ENCODE assay signal across 15 cellular contexts in the genomic region with DNA sequence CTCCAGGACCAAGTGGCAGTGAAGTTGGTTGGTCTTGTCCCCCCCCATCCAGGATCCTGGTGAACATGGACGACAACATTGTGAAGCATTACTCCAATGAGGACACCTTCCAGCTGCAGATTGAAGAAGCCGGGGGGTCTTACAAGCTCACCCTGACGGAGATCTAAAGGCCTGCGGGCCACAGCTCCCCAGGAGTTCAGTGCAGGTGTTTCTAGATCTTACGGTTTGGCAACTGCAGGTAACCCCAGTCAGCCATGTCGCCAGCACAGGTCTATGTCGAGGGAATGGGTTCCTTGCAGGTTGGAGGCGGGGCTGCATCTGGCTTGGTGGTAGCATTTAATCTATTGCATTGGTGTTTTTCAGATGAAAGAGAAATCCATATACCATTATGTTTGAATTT.
"Had no signal": no experiment of that assay in that cellular context is flagged by ENCODE, and none has a peak within 500 bp of the region (broad histone marks: within the 10 kb centered on the region; RNA-seq: fewer than 3 reads in every experiment).

No MANE protein-coding gene starts in this region.

- H3K9me3 Mint-ChIP-seq: central memory CD8-positive, alpha-beta T cell; dendritic cell treated with granulocyte-macrophage colony-stimulating factor and Interleukin-4, amounts not matched to agents 40 ng/mL and 50 ng/mL, for 4 days; naive thymus-derived CD4-positive, alpha-beta T cell; nephron progenitor cell had no signal

- H3K9me3 ChIP-seq: esophagus squamous epithelium, gastroesophageal sphincter, right atrium auricular region, tibial nerve had no signal

- H3K4me1 Mint-ChIP-seq: central memory CD8-positive, alpha-beta T cell had no signal

- DNase-seq: esophagus squamous epithelium; foreskin fibroblast; glutamatergic neuron; left colon; mesendoderm; naive thymus-derived CD4-positive, alpha-beta T cell; nephron progenitor cell; small intestine; stimulated activated CD4-positive, alpha-beta T cell treated with anti-CD3 and anti-CD28 coated beads, Interleukin-12 subunit alpha, Interleukin-12 subunit beta, amount 100 ng/mL, for 4 hours; stimulated activated naive CD4-positive, alpha-beta T cell had no signal

- H3K27me3 Mint-ChIP-seq: central memory CD8-positive, alpha-beta T cell had no signal

- H3K4me3 Mint-ChIP-seq: central memory CD8-positive, alpha-beta T cell; dendritic cell treated with granulocyte-macrophage colony-stimulating factor and Interleukin-4, amounts not matched to agents 40 ng/mL and 50 ng/mL, for 4 days; naive thymus-derived CD4-positive, alpha-beta T cell; nephron progenitor cell had no signal

- H3K4me3 ChIP-seq: esophagus squamous epithelium, gastroesophageal sphincter, right atrium auricular region, tibial nerve had no signal

- H3K36me3 ChIP-seq: gastroesophageal sphincter, right atrium auricular region, tibial nerve had no signal

- ATAC-seq: gastroesophageal sphincter; left colon; naive thymus-derived CD4-positive, alpha-beta T cell had no signal

- H3K27me3 ChIP-seq: esophagus squamous epithelium, gastroesophageal sphincter, right atrium auricular region, tibial nerve had no signal

- H3K4me1 ChIP-seq: esophagus squamous epithelium had no signal

- H3K27ac Mint-ChIP-seq: dendritic cell treated with granulocyte-macrophage colony-stimulating factor and Interleukin-4, amounts not matched to agents 40 ng/mL and 50 ng/mL, for 4 days; naive thymus-derived CD4-positive, alpha-beta T cell; nephron progenitor cell had no signal

- H3K27ac ChIP-seq: esophagus squamous epithelium, gastroesophageal sphincter, tibial nerve had no signal
